Comparison of ENCODE assay signal across 22 cellular contexts in the genomic region with DNA sequence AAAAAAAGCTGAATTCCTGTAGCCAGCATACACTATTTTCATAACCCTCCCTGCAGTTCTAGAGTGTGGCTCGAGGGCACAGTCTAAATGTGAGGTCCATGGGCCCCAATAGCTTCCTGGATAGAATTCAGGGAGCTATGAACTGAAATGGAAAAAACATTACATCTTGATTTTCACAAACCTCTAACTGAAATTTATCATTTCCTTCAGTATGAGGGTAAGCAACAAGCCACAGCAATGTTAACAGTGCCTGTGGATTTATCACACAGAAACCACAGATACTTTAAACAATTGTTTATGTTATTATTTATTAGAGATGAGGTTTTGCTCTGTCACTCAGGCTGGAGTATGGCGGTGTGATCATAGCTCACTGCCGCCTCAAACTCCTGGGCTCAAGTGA. TPM values are rescaled to one million over a fixed set of nuclear protein-coding genes. Genes with fewer than 3 reads are reported as not detected.
"Had no signal": no experiment of that assay in that cellular context is flagged by ENCODE, and none has a peak within 500 bp of the region (broad histone marks: within the 10 kb centered on the region; RNA-seq: fewer than 3 reads in every experiment).

No MANE protein-coding gene starts in this region.

- H3K27ac Mint-ChIP-seq: activated CD4-positive, alpha-beta T cell treated with anti-CD3 and anti-CD28 coated beads, Interleukin-2, amount 10 ng/mL, durations not matched to agents 7 days and 5 days; activated CD8-positive, alpha-beta memory T cell treated with anti-CD3 and anti-CD28 coated beads, Interleukin-2, amount 10 ng/mL, durations not matched to agents 7 days and 5 days; activated CD8-positive, alpha-beta T cell treated with anti-CD3 and anti-CD28 coated beads for 36 hours; naive B cell had no signal

- H3K9me3 Mint-ChIP-seq: activated CD4-positive, alpha-beta T cell treated with anti-CD3 and anti-CD28 coated beads, Interleukin-2, amount 10 ng/mL, durations not matched to agents 7 days and 5 days; activated CD8-positive, alpha-beta T cell treated with anti-CD3 and anti-CD28 coated beads for 36 hours; naive B cell; T-helper 2 cell treated with Interferon-gamma antibody and Interleukin-4, amounts not matched to agents 5 μg/mL and 100 μg/mL, for 36 hours had no signal

- H3K4me3 Mint-ChIP-seq: activated CD4-positive, alpha-beta T cell treated with anti-CD3 and anti-CD28 coated beads, Interleukin-2, amount 10 ng/mL, durations not matched to agents 7 days and 5 days; activated CD8-positive, alpha-beta memory T cell treated with anti-CD3 and anti-CD28 coated beads, Interleukin-2, amount 10 ng/mL, durations not matched to agents 7 days and 5 days; activated CD8-positive, alpha-beta T cell treated with anti-CD3 and anti-CD28 coated beads for 36 hours; naive B cell; T-helper 2 cell treated with Interferon-gamma antibody and Interleukin-4, amounts not matched to agents 5 μg/mL and 100 μg/mL, for 36 hours had no signal

- H3K36me3 Mint-ChIP-seq: activated CD8-positive, alpha-beta memory T cell treated with anti-CD3 and anti-CD28 coated beads, Interleukin-2, amount 10 ng/mL, durations not matched to agents 7 days and 5 days; naive B cell had no signal

- DNase-seq: activated CD4-positive, alpha-beta T cell treated with anti-CD3 and anti-CD28 coated beads, Interleukin-2, amount 10 ng/mL, durations not matched to agents 7 days and 5 days; activated CD4-positive, CD25-positive, alpha-beta regulatory T cell treated with anti-CD3 and anti-CD28 coated beads, Interleukin-2, amount 50 U/mL, for 72 hours; activated CD8-positive, alpha-beta memory T cell treated with anti-CD3 and anti-CD28 coated beads, Interleukin-2, amount 10 ng/mL, durations not matched to agents 7 days and 5 days; activated CD8-positive, alpha-beta T cell treated with anti-CD3 and anti-CD28 coated beads for 36 hours; activated gamma-delta T cell; activated naive CD4-positive, alpha-beta T cell treated with anti-CD3 and anti-CD28 coated beads, Interleukin-2, amount 50 U/mL, for 16 hours; activated T-cell treated with anti-CD3 and anti-CD28 coated beads for 4 hours; foreskin fibroblast; heart right ventricle; lower lobe of right lung; naive B cell; psoas muscle; spleen; stimulated activated CD4-positive, alpha-beta T cell treated with anti-CD3 and anti-CD28 coated beads, Interleukin-4, amount 100 ng/mL, for 24 hours; stimulated activated naive CD8-positive, alpha-beta T cell treated with anti-CD3 and anti-CD28 coated beads, Interleukin-15, Interleukin-2, amounts not matched to agents 100 U/mL and 50 U/mL, for 24 hours; SW 1271; upper lobe of left lung had no signal

- H3K4me1 Mint-ChIP-seq: naive B cell had no signal

- ATAC-seq: activated CD8-positive, alpha-beta memory T cell treated with anti-CD3 and anti-CD28 coated beads, Interleukin-2, amount 10 ng/mL, durations not matched to agents 7 days and 5 days; activated CD8-positive, alpha-beta T cell treated with anti-CD3 and anti-CD28 coated beads for 36 hours; heart right ventricle; left lobe of liver; lower lobe of right lung; psoas muscle; stimulated activated naive CD8-positive, alpha-beta T cell treated with anti-CD3 and anti-CD28 coated beads, Interleukin-15, Interleukin-2, amounts not matched to agents 100 U/mL and 50 U/mL, for 24 hours had no signal

RNA-seq across cellular contexts. Expression of gene TMEM92, which starts 18.2 kb away (rescaled TPM):
- total RNA-seq: activated CD4-positive, alpha-beta T cell treated with anti-CD3 and anti-CD28 coated beads, Interleukin-2, amount 10 ng/mL, durations not matched to agents 7 days and 5 days; activated CD8-positive, alpha-beta T cell treated with anti-CD3 and anti-CD28 coated beads for 36 hours; heart right ventricle; mesenteric fat pad; psoas muscle; right atrium auricular region; subcutaneous adipose tissue had no signal
